Comparison of ENCODE assay signal across 1 cellular context in genomic region chr5:99900302-99900811, GRCh38.
TF ChIP-seq lines count a peak whose summit lies in the region.

No MANE protein-coding gene starts in this region.

TF ChIP-seq in HEK293, 187 proteins besides CTCF, POLR2A, EP300 and RAD21 (continued from another document and continues in another):
- TF ChIP-seq REPIN1 (tag by site-specific recombination; IDR thresholded peaks at IDR 0.05; ENCODE audit: low read depth) = no peak
- peak; percentile 26; the same call in 1 of the 2 replicates for TF ChIP-seq KLF16 (tag by site-specific recombination; IDR thresholded peaks at IDR 0.05)
- peak; percentile 72; the same call in 1 of the 2 replicates for TF ChIP-seq ZFP37 (tag by site-specific recombination; IDR thresholded peaks at IDR 0.05)
- TF ChIP-seq, protein P1, sequence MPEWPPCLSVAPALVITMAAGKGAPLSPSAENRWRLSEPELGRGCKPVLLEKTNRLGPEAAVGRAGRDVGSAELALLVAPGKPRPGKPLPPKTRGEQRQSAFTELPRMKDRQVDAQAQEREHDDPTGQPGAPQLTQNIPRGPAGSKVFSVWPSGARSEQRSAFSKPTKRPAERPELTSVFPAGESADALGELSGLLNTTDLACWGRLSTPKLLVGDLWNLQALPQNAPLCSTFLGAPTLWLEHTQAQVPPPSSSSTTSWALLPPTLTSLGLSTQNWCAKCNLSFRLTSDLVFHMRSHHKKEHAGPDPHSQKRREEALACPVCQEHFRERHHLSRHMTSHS (tag by site-specific recombination; IDR thresholded peaks at IDR 0.05) = peak; percentile 66; the same call in 1 of the 2 replicates
- TF ChIP-seq ZNF621 (tag by site-specific recombination; IDR thresholded peaks at IDR 0.05) = no peak
- peak; percentile 82 for TF ChIP-seq GLIS1 (tag by site-specific recombination; IDR thresholded peaks at IDR 0.05)
- TF ChIP-seq ZNF133 (tag by site-specific recombination; IDR thresholded peaks at IDR 0.05) = no peak
- TF ChIP-seq ZBTB1 (tag by site-specific recombination; IDR thresholded peaks at IDR 0.05) = peak; percentile 50; the same call in 1 of the 2 replicates
- no peak for TF ChIP-seq ZSCAN5A (tag by site-specific recombination; IDR thresholded peaks at IDR 0.05)
- peak; percentile 100 for TF ChIP-seq GFI1B (tag by site-specific recombination; IDR thresholded peaks at IDR 0.05)
- TF ChIP-seq ZNF48 (tag by site-specific recombination; IDR thresholded peaks at IDR 0.05) = no peak
- peak; percentile 25; the same call in 1 of the 2 replicates for TF ChIP-seq ZNF121 (tag by site-specific recombination; IDR thresholded peaks at IDR 0.05)
- peak; percentile 40; the same call in 1 of the 2 replicates for TF ChIP-seq ZNF148 (tag by site-specific recombination; IDR thresholded peaks at IDR 0.05; ENCODE audit: borderline replicate concordance)
- TF ChIP-seq ZNF274 (IDR thresholded peaks at IDR 0.05; ENCODE audit: low read length) = no peak
- TF ChIP-seq ZNF274 (tag by site-specific recombination; IDR thresholded peaks at IDR 0.05; ENCODE audit: borderline replicate concordance) = no peak
- TF ChIP-seq, protein P2, sequence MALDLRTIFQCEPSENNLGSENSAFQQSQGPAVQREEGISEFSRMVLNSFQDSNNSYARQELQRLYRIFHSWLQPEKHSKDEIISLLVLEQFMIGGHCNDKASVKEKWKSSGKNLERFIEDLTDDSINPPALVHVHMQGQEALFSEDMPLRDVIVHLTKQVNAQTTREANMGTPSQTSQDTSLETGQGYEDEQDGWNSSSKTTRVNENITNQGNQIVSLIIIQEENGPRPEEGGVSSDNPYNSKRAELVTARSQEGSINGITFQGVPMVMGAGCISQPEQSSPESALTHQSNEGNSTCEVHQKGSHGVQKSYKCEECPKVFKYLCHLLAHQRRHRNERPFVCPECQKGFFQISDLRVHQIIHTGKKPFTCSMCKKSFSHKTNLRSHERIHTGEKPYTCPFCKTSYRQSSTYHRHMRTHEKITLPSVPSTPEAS (tag by site-specific recombination; IDR thresholded peaks at IDR 0.05) = peak; percentile 67; the same call in 1 of the 2 replicates
- no peak for TF ChIP-seq ZBTB20 (tag by site-specific recombination; IDR thresholded peaks at IDR 0.05)
- TF ChIP-seq, protein P3, sequence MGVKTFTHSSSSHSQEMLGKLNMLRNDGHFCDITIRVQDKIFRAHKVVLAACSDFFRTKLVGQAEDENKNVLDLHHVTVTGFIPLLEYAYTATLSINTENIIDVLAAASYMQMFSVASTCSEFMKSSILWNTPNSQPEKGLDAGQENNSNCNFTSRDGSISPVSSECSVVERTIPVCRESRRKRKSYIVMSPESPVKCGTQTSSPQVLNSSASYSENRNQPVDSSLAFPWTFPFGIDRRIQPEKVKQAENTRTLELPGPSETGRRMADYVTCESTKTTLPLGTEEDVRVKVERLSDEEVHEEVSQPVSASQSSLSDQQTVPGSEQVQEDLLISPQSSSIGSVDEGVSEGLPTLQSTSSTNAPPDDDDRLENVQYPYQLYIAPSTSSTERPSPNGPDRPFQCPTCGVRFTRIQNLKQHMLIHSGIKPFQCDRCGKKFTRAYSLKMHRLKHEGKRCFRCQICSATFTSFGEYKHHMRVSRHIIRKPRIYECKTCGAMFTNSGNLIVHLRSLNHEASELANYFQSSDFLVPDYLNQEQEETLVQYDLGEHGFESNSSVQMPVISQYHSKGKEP (tag by site-specific recombination; IDR thresholded peaks at IDR 0.05) = peak; percentile 74
- TF ChIP-seq ZBTB26 (tag by site-specific recombination; optimal IDR thresholded peaks at IDR 0.05) = no peak
- no peak for TF ChIP-seq SALL2 (tag by site-specific recombination; IDR thresholded peaks at IDR 0.05; ENCODE audit: borderline replicate concordance)
- 0 out of 2 replicates have a peak, but pooled peaks have one; percentile 23 for TF ChIP-seq MYNN (tag by site-specific recombination; IDR thresholded peaks at IDR 0.05; ENCODE audit: borderline replicate concordance)
- TF ChIP-seq WT1 (tag by site-specific recombination; IDR thresholded peaks at IDR 0.05) = peak; percentile 100
- TF ChIP-seq ZNF514 (tag by site-specific recombination; IDR thresholded peaks at IDR 0.05) = no peak
- peak; percentile 100 for TF ChIP-seq OSR2 (tag by site-specific recombination; IDR thresholded peaks at IDR 0.05)
- TF ChIP-seq ZNF555 (tag by site-specific recombination; conservative IDR thresholded peaks at IDR 0.05) = no peak
- TF ChIP-seq, protein P4, sequence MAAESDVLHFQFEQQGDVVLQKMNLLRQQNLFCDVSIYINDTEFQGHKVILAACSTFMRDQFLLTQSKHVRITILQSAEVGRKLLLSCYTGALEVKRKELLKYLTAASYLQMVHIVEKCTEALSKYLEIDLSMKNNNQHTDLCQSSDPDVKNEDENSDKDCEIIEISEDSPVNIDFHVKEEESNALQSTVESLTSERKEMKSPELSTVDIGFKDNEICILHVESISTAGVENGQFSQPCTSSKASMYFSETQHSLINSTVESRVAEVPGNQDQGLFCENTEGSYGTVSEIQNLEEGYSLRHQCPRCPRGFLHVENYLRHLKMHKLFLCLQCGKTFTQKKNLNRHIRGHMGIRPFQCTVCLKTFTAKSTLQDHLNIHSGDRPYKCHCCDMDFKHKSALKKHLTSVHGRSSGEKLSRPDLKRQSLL (tag by site-specific recombination; IDR thresholded peaks at IDR 0.05) = 0 out of 2 replicates have a peak, but pooled peaks have one; percentile 3
- peak; percentile 86 for TF ChIP-seq ZNF561 (tag by site-specific recombination; IDR thresholded peaks at IDR 0.05; ENCODE audit: borderline replicate concordance)
- TF ChIP-seq ZXDB (tag by site-specific recombination; IDR thresholded peaks at IDR 0.05) = peak; percentile 97
- peak; percentile 98 for TF ChIP-seq PRDM6 (tag by site-specific recombination; IDR thresholded peaks at IDR 0.05)
- TF ChIP-seq, protein P5, sequence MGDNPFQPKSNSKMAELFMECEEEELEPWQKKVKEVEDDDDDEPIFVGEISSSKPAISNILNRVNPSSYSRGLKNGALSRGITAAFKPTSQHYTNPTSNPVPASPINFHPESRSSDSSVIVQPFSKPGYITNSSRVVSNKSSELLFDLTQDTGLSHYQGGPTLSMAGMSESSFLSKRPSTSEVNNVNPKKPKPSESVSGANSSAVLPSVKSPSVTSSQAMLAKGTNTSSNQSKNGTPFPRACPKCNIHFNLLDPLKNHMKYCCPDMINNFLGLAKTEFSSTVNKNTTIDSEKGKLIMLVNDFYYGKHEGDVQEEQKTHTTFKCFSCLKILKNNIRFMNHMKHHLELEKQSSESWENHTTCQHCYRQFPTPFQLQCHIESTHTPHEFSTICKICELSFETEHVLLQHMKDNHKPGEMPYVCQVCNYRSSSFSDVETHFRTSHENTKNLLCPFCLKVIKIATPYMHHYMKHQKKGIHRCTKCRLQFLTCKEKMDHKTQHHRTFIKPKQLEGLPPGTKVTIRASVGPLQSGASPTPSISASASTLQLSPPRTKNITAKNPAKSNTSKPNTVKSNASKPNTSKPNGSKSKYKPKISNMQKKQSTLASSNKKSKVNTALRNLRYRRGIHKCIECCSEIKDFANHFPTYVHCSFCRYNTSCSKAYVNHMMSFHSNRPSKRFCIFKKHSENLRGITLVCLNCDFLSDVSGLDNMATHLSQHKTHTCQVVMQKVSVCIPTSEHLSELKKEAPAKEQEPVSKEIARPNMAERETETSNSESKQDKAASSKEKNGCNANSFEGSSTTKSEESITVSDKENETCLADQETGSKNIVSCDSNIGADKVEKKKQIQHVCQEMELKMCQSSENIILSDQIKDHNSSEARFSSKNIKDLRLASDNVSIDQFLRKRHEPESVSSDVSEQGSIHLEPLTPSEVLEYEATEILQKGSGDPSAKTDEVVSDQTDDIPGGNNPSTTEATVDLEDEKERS (tag by site-specific recombination; IDR thresholded peaks at IDR 0.05) = 0 out of 2 replicates have a peak, but pooled peaks have one; percentile 64
- TF ChIP-seq ZNF501 (tag by site-specific recombination; IDR thresholded peaks at IDR 0.05) = peak; percentile 87; the same call in 1 of the 2 replicates
- TF ChIP-seq, protein P6, sequence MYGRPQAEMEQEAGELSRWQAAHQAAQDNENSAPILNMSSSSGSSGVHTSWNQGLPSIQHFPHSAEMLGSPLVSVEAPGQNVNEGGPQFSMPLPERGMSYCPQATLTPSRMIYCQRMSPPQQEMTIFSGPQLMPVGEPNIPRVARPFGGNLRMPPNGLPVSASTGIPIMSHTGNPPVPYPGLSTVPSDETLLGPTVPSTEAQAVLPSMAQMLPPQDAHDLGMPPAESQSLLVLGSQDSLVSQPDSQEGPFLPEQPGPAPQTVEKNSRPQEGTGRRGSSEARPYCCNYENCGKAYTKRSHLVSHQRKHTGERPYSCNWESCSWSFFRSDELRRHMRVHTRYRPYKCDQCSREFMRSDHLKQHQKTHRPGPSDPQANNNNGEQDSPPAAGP (tag by site-specific recombination; IDR thresholded peaks at IDR 0.05) = no peak; the same call in none of the 2 replicates
- no peak for TF ChIP-seq EGR2 (tag by site-specific recombination; IDR thresholded peaks at IDR 0.05; ENCODE audit: low read depth)
- no peak for TF ChIP-seq RBAK (tag by site-specific recombination; IDR thresholded peaks at IDR 0.05)
- TF ChIP-seq, protein P7, sequence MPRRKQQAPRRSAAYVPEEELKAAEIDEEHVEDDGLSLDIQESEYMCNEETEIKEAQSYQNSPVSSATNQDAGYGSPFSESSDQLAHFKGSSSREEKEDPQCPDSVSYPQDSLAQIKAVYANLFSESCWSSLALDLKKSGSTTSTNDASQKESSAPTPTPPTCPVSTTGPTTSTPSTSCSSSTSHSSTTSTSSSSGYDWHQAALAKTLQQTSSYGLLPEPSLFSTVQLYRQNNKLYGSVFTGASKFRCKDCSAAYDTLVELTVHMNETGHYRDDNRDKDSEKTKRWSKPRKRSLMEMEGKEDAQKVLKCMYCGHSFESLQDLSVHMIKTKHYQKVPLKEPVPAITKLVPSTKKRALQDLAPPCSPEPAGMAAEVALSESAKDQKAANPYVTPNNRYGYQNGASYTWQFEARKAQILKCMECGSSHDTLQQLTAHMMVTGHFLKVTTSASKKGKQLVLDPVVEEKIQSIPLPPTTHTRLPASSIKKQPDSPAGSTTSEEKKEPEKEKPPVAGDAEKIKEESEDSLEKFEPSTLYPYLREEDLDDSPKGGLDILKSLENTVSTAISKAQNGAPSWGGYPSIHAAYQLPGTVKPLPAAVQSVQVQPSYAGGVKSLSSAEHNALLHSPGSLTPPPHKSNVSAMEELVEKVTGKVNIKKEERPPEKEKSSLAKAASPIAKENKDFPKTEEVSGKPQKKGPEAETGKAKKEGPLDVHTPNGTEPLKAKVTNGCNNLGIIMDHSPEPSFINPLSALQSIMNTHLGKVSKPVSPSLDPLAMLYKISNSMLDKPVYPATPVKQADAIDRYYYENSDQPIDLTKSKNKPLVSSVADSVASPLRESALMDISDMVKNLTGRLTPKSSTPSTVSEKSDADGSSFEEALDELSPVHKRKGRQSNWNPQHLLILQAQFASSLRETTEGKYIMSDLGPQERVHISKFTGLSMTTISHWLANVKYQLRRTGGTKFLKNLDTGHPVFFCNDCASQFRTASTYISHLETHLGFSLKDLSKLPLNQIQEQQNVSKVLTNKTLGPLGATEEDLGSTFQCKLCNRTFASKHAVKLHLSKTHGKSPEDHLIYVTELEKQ (tag by site-specific recombination; IDR thresholded peaks at IDR 0.05; ENCODE audit: borderline replicate concordance) = peak; percentile 98
- TF ChIP-seq ZNF600 (tag by site-specific recombination; IDR thresholded peaks at IDR 0.05) = 0 out of 2 replicates have a peak, but pooled peaks have one; percentile 40
